Comparison of ENCODE assay signal across 8 cellular contexts in genomic region chr16:2867661-2867986, GRCh38. TPM values are rescaled to one million over a fixed set of nuclear protein-coding genes. Genes with fewer than 3 reads are reported as not detected.
DNase-seq lines count a peak whose midpoint lies in the region; ATAC-seq and TF ChIP-seq lines count a peak whose summit lies in the region.

No MANE protein-coding gene starts in this region.

- H3K4me1 Mint-ChIP-seq in H9 (0 out of 4 replicates have a peak, but pooled peaks cover 0 to 3% of the 10 kb centered on the region in 2 experiments), WTC11 (no peaks in the 10 kb centered on the region), glutamatergic neuron (ENCODE audit: low read depth, unreplicated experiment) (no peaks in the 10 kb centered on the region)

- H3K4ac ChIP-seq in H9 (ENCODE audit: low read depth, low read length) = no peak overlapping the region

- TF ChIP-seq CTCF in H9 (conservative IDR thresholded peaks at IDR 0.05) (no peak), WTC11 (IDR thresholded peaks at IDR 0.05) (no peak), glutamatergic neuron (IDR thresholded peaks at IDR 0.05; ENCODE audit: partially characterized antibody, unreplicated experiment) (no peak)

- H3K9me3 Mint-ChIP-seq in H9 (no peaks in the 10 kb centered on the region), WTC11 (no peaks in the 10 kb centered on the region), glutamatergic neuron (ENCODE audit: unreplicated experiment) (peaks cover 4% of the 10 kb centered on the region)

- H3K27me3 ChIP-seq in H9 (ENCODE audit: insufficient read depth, low read length) = peaks cover 3% of the 10 kb centered on the region; the same call in 1 of the 2 replicates
- peaks cover 0 to 5% (median 0%) of the 10 kb centered on the region in 3 donors for H3K27me3 ChIP-seq in skeletal muscle tissue (ENCODE audit: control insufficient read depth in 3 of 3, insufficient read depth in 3 of 3, low read length in 3 of 3)

- H3K14ac ChIP-seq in H9 (ENCODE audit: insufficient read depth, low read length) = no peak overlapping the region

- H2BK20ac ChIP-seq in H9 (ENCODE audit: low read depth, low read length, poor library complexity, severe bottlenecking) = no peak overlapping the region

- H2BK15ac ChIP-seq in H9 (ENCODE audit: low read depth, low read length) = no peak overlapping the region

- no peak overlapping the region for H3K23ac ChIP-seq in H9 (ENCODE audit: insufficient read length, low read depth, low read length)

- DNase-seq in H9 (no peak), WTC11 (ENCODE audit: low spot score) (no peak), glutamatergic neuron (no peak), EL (no peak), NCI-H2081 (lab: John Stamatoyannopoulos, UW) (no peak)

- H3K4me1 ChIP-seq in H9 (ENCODE audit: insufficient read depth, low read length) = no peaks in the 10 kb centered on the region
- H3K4me1 ChIP-seq in skeletal muscle tissue (ENCODE audit: control insufficient read depth in 3 of 3, insufficient read depth in 3 of 3, low read length in 3 of 3) = peaks cover 3 to 7% (median 5%) of the 10 kb centered on the region in 3 donors

- H4K91ac ChIP-seq in H9 (ENCODE audit: insufficient read length, low read depth, low read length) = no peak overlapping the region

- H3K9ac ChIP-seq in H9 (ENCODE audit: extremely low read depth, insufficient read length, low read length) (no peak overlapping the region), skeletal muscle tissue (ENCODE audit: low read depth in 1 of 3, low read length in 3 of 3) (peak overlapping the region; percentile 73 to 94 (median 91))

- H3K4me2 ChIP-seq in H9 (ENCODE audit: insufficient read depth, insufficient read length, low read length) = peak overlapping the region; percentile 48

- no peak overlapping the region for H4K5ac ChIP-seq in H9 (ENCODE audit: insufficient read length, low read depth, low read length)

- CTCF ChIA-PET in WTC11 (lab: Charles Lee) = interaction anchor here (0.8 to 4.7 kb wide), 31 partner anchors 9 to 191 kb away, joined by 3 to 99 read pairs (median 6); partner anchors contain the start of genes FLYWCH1, FLYWCH2, KCTD5 and PRSS21

- H3K56ac ChIP-seq in H9 (ENCODE audit: insufficient read length, low read depth, low read length) = no peak overlapping the region

- H3K79me2 ChIP-seq in H9 (ENCODE audit: insufficient read depth, low read length) = no peaks in the 10 kb centered on the region

- peak overlapping the region; percentile 79 to 83 for H3K4me3 Mint-ChIP-seq in H9
- peak overlapping the region; percentile 73 for H3K4me3 Mint-ChIP-seq in WTC11
- H3K4me3 Mint-ChIP-seq in glutamatergic neuron (ENCODE audit: unreplicated experiment) = peak overlapping the region; percentile 91

- no peak overlapping the region for H2AK5ac ChIP-seq in H9 (ENCODE audit: insufficient read length, low read length)

- H2BK5ac ChIP-seq in H9 (ENCODE audit: insufficient read length, low read length) = no peak overlapping the region

- no peak overlapping the region for H4K8ac ChIP-seq in H9 (replicated peaks; ENCODE audit: insufficient read length, low read depth, low read length)

- H3K27ac Mint-ChIP-seq in H9 = no peak overlapping the region
- no peak overlapping the region for H3K27ac Mint-ChIP-seq in WTC11
- H3K27ac Mint-ChIP-seq in glutamatergic neuron (ENCODE audit: unreplicated experiment) = peak overlapping the region; percentile 73

- no peak overlapping the region for H3K18ac ChIP-seq in H9 (ENCODE audit: insufficient read length, low read depth, low read length)

- H3K36me3 Mint-ChIP-seq in H9 (ENCODE audit: insufficient read depth in 1 of 3, low read depth in 3 of 3) (no peaks in the 10 kb centered on the region; a peak in 1 of 7 replicates), WTC11 (no peaks in the 10 kb centered on the region), glutamatergic neuron (ENCODE audit: unreplicated experiment) (no peaks in the 10 kb centered on the region)

- H3K23me2 ChIP-seq in H9 (ENCODE audit: insufficient read length, low read depth, low read length, poor library complexity, severe bottlenecking) = peaks cover 2% of the 10 kb centered on the region

- no peak overlapping the region for H2AFZ ChIP-seq in H9 (ENCODE audit: low read length)

- POLR2A ChIA-PET in WTC11 (lab: Charles Lee) = interaction anchor here (1.2 to 1.6 kb wide), 5 partner anchors 12 to 61 kb away, joined by 3 to 7 read pairs (median 4); partner anchors contain the start of gene FLYWCH2

- H2BK120ac ChIP-seq in H9 (ENCODE audit: low read depth, low read length, poor library complexity, severe bottlenecking) = no peak overlapping the region

- H3K27ac ChIP-seq in H9 (ENCODE audit: insufficient read length, low read depth, low read length) (no peak overlapping the region), skeletal muscle tissue (ENCODE audit: low read depth, low read length) (peak overlapping the region; percentile 93)

- no CpG with 5 or more reads among the region's 8 CpGs for WGBS in H9 (ENCODE audit: extremely low coverage, insufficient read length, low lambda C conversion rate)

- H3K27me3 Mint-ChIP-seq in H9 (ENCODE audit: low read depth) (peaks cover 72% of the 10 kb centered on the region), WTC11 (ENCODE audit: low read depth) (peaks cover 77% of the 10 kb centered on the region), glutamatergic neuron (ENCODE audit: unreplicated experiment) (peaks cover 11% of the 10 kb centered on the region)

- H3T11ph ChIP-seq in H9 (ENCODE audit: low read length) = no peak overlapping the region

- H4K20me1 ChIP-seq in H9 (ENCODE audit: control insufficient read depth, insufficient read depth, insufficient read length) = no peaks in the 10 kb centered on the region

- H3K9me3 ChIP-seq in H9 (ENCODE audit: control insufficient read depth, low read depth, low read length) (no peaks in the 10 kb centered on the region), skeletal muscle tissue (ENCODE audit: control insufficient read depth in 3 of 3, low read length in 3 of 3) (no peaks in the 10 kb centered on the region)

- no peak overlapping the region for H2BK12ac ChIP-seq in H9 (ENCODE audit: insufficient read length, low read depth, low read length)

- peak overlapping the region; percentile 67 to 89 (median 87) for H3K4me3 ChIP-seq in skeletal muscle tissue (ENCODE audit: low read length in 3 of 3)

- H3K79me1 ChIP-seq in H9 (ENCODE audit: insufficient read depth, low read depth, low read length, poor library complexity, severe bottlenecking) = no peaks in the 10 kb centered on the region

- no peaks in the 10 kb centered on the region for H3K36me3 ChIP-seq in skeletal muscle tissue (ENCODE audit: control insufficient read depth in 3 of 3, insufficient read depth in 3 of 3, low read length in 3 of 3)

- no peak for ATAC-seq in WTC11
- ATAC-seq in HG02840 (IDR thresholded peaks at IDR 0.05; ENCODE audit: low FRiP score, unreplicated experiment) = no peak
- no peak for ATAC-seq in HG02884 (IDR thresholded peaks at IDR 0.05; ENCODE audit: unreplicated experiment)

TF ChIP-seq in WTC11, 78 proteins besides CTCF, POLR2A, EP300 and RAD21 (continues in another document):
- TF ChIP-seq PRDM15 (CRISPR knock-in tag; IDR thresholded peaks at IDR 0.05) = no peak
- TF ChIP-seq RELA (CRISPR knock-in tag; IDR thresholded peaks at IDR 0.05; ENCODE audit: borderline replicate concordance) = no peak
- TF ChIP-seq SMAD4 (CRISPR knock-in tag; IDR thresholded peaks at IDR 0.05) = no peak
- no peak for TF ChIP-seq NR1H2 (CRISPR knock-in tag; IDR thresholded peaks at IDR 0.05)

RNA-seq across cellular contexts. Expression of gene PRSS22, which starts 9.7 kb away (rescaled TPM):
- total RNA-seq in H9 (2021) (1.9 and 2.4 TPM in 2 replicates), WTC11 (2021) (2.3 to 3.9 TPM (median 3.0 TPM) in 3 replicates), glutamatergic neuron (ENCODE audit: unreplicated experiment) (not detected), skeletal muscle tissue (not detected)

RNA-seq across cellular contexts. Expression of gene FLYWCH2, which starts 15.4 kb away (rescaled TPM):
- total RNA-seq in H9 (2021) = 16.5 and 20.9 TPM in 2 replicates
- 19.7 to 25.0 TPM (median 20.7 TPM) in 3 replicates for total RNA-seq in WTC11 (2021)
- total RNA-seq in glutamatergic neuron (ENCODE audit: unreplicated experiment) = 30.5 TPM
- total RNA-seq in skeletal muscle tissue = 10.4 TPM

RNA-seq across cellular contexts. Expression of gene ZG16B, which starts 37.5 kb away (rescaled TPM):
- total RNA-seq in H9 (2021) = not detected in 2 replicates
- total RNA-seq in WTC11 (2021) = not detected in 3 replicates
- not detected for total RNA-seq in glutamatergic neuron (ENCODE audit: unreplicated experiment)
- 0.52 TPM for total RNA-seq in skeletal muscle tissue

RNA-seq across cellular contexts. Expression of gene FLYWCH1, which starts 44.1 kb away (rescaled TPM):
- 12.5 and 13.0 TPM in 2 replicates for total RNA-seq in H9 (2021)
- total RNA-seq in WTC11 (2021) = 27.2 to 34.2 TPM (median 32.6 TPM) in 3 replicates
- 77.1 TPM for total RNA-seq in glutamatergic neuron (ENCODE audit: unreplicated experiment)
- 11.0 TPM for total RNA-seq in skeletal muscle tissue

RNA-seq across cellular contexts. Expression of gene PRSS21, which starts 50.6 kb away (rescaled TPM):
- total RNA-seq in H9 (2021) = not detected in 2 replicates
- 1.2 to 1.5 TPM (median 1.4 TPM) in 3 replicates for total RNA-seq in WTC11 (2021)
- not detected for total RNA-seq in glutamatergic neuron (ENCODE audit: unreplicated experiment)
- not detected for total RNA-seq in skeletal muscle tissue
